Comparison of ENCODE assay signal across 15 cellular contexts in genomic region chr11:128455766-128456165, GRCh38.
DNase-seq lines count a peak whose midpoint lies in the region; ATAC-seq and TF ChIP-seq lines count a peak whose summit lies in the region.
"Had no signal": no experiment of that assay in that cellular context is flagged by ENCODE, and none has a peak within 500 bp of the region (broad histone marks: within the 10 kb centered on the region; RNA-seq: fewer than 3 reads in every experiment).

No MANE protein-coding gene starts in this region.

- H3K4me1 ChIP-seq in gastroesophageal sphincter (peaks cover 8 to 29% (median 12%) of the 10 kb centered on the region in 3 donors), gastrocnemius medialis (peaks cover 11 to 12% of the 10 kb centered on the region in 2 donors), adrenal gland (replicated peaks in 1 of 2) (peaks cover 5 to 10% of the 10 kb centered on the region in 2 donors)
- H3K4me1 ChIP-seq: HAP-1 had no signal

- TF ChIP-seq CTCF in gastroesophageal sphincter (IDR thresholded peaks at IDR 0.05) (no peak), gastrocnemius medialis (IDR thresholded peaks at IDR 0.05 in 4 of 5, conservative IDR thresholded peaks at IDR 0.05 in 1 of 5) (no peak), chondrocyte (IDR thresholded peaks at IDR 0.05) (no peak), adrenal gland (IDR thresholded peaks at IDR 0.05) (no peak)

- H3K36me3 ChIP-seq in gastroesophageal sphincter (peaks cover 0 to 35% of the 10 kb centered on the region in 2 donors), gastrocnemius medialis (no peaks in the 10 kb centered on the region), adrenal gland (replicated peaks in 1 of 2) (peaks cover 0 to 9% of the 10 kb centered on the region in 2 donors)
- H3K36me3 ChIP-seq: HAP-1 had no signal

- H3K27me3 ChIP-seq in gastroesophageal sphincter (no peaks in the 10 kb centered on the region), gastrocnemius medialis (no peaks in the 10 kb centered on the region), adrenal gland (no peaks in the 10 kb centered on the region)
- H3K27me3 ChIP-seq: tibial artery had no signal

- H3K4me3 Mint-ChIP-seq in activated T-cell treated with anti-CD3 and anti-CD28 coated beads, Interleukin-2, amount 50 U/mL, for 24 hours, result no peak overlapping the region
- H3K4me3 Mint-ChIP-seq in T-cell (no peak overlapping the region), chondrocyte (ENCODE audit: unreplicated experiment) (no peak overlapping the region)
- H3K4me3 Mint-ChIP-seq: mesothelial cell of epicardium had no signal

- H3K36me3 Mint-ChIP-seq in activated T-cell treated with anti-CD3 and anti-CD28 coated beads, Interleukin-2, amount 50 U/mL, for 24 hours (ENCODE audit: low read depth), result peaks cover 79% of the 10 kb centered on the region
- peaks cover 44% of the 10 kb centered on the region for H3K36me3 Mint-ChIP-seq in T-cell
- H3K36me3 Mint-ChIP-seq in chondrocyte (ENCODE audit: low read depth), result peaks cover 20% of the 10 kb centered on the region

- CTCF ChIA-PET in T-cell (lab: Charles Lee), result no interaction called here

- H3K4me3 ChIP-seq in gastroesophageal sphincter (no peak overlapping the region), gastrocnemius medialis (no peak overlapping the region), adrenal gland (no peak overlapping the region)
- H3K4me3 ChIP-seq: HAP-1, tibial artery had no signal

- DNase-seq in activated T-cell treated with anti-CD3 and anti-CD28 coated beads, Interleukin-2, amount 50 U/mL, for 24 hours, result no peak
- no peak for DNase-seq in activated T-cell treated with anti-CD3 and anti-CD28 coated beads for 4 hours
- DNase-seq in T-cell, result peak in 1 of 34 experiments; percentile 0
- DNase-seq in gastrocnemius medialis, result peak in 1 of 2 donors; percentile 43
- DNase-seq in chondrocyte (ENCODE audit: low spot score), result no peak
- no peak for DNase-seq in adrenal gland
- DNase-seq: dermis blood vessel endothelial cell; NCI-H526 treated with DMSO at 0.1 percent for 48 hours; RPMI8226; stimulated activated CD4-positive, alpha-beta T cell treated with anti-CD3 and anti-CD28 coated beads, Interleukin-12 subunit alpha, Interleukin-12 subunit beta, amount 100 ng/mL, for 4 hours; tibial artery had no signal

- TF ChIP-seq EP300 in gastroesophageal sphincter (IDR thresholded peaks at IDR 0.05), result no peak

- ATAC-seq in T-cell (replicated peaks in 1 of 4) (no peak), gastroesophageal sphincter (no peak), gastrocnemius medialis (peak; percentile 30 to 39), HG03521 (IDR thresholded peaks at IDR 0.05; ENCODE audit: unreplicated experiment) (no peak)

- in situ Hi-C loops in gastrocnemius medialis (cut with MboI; ENCODE audit: low sequenced_read_pairs in 4 of 4), result no loop called here

- POLR2A ChIA-PET in T-cell (lab: Charles Lee), result interaction anchor here in 1 of 2 donors (0.8 kb wide), 1 partner anchor 9 kb away, joined by 3 read pairs; no protein-coding TSS in a partner anchor

- intact Hi-C loops in gastrocnemius medialis (cut with DNase I; ENCODE audit: low total_unique reads) (no loop called here), adrenal gland (cut with DNase I) (no loop called here)

- H3K27ac ChIP-seq in gastroesophageal sphincter, result peak overlapping the region in 3 of 4 donors; percentile 30 to 36 (median 33)
- peak overlapping the region; percentile 31 to 64 (median 46) for H3K27ac ChIP-seq in gastrocnemius medialis
- H3K27ac ChIP-seq in adrenal gland, result peak overlapping the region in 1 of 5 donors; percentile 40
- H3K27ac ChIP-seq: tibial artery had no signal

- H3K9me3 ChIP-seq in gastroesophageal sphincter (no peaks in the 10 kb centered on the region), gastrocnemius medialis (no peaks in the 10 kb centered on the region), adrenal gland (replicated peaks in 1 of 3) (no peaks in the 10 kb centered on the region)
- H3K9me3 ChIP-seq: HAP-1, tibial artery had no signal

- TF ChIP-seq POLR2A in gastroesophageal sphincter (IDR thresholded peaks at IDR 0.05) (no peak), gastrocnemius medialis (IDR thresholded peaks at IDR 0.05) (no peak), adrenal gland (IDR thresholded peaks at IDR 0.05) (no peak)

- peaks cover 85% of the 10 kb centered on the region for H3K4me1 Mint-ChIP-seq in activated T-cell treated with anti-CD3 and anti-CD28 coated beads, Interleukin-2, amount 50 U/mL, for 24 hours (ENCODE audit: low read depth)
- peaks cover 66 to 79% (median 74%) of the 10 kb centered on the region in 3 donors for H3K4me1 Mint-ChIP-seq in T-cell
- peaks cover 64% of the 10 kb centered on the region for H3K4me1 Mint-ChIP-seq in chondrocyte (ENCODE audit: low read depth)

- no peaks in the 10 kb centered on the region for H3K27me3 Mint-ChIP-seq in activated T-cell treated with anti-CD3 and anti-CD28 coated beads, Interleukin-2, amount 50 U/mL, for 24 hours
- H3K27me3 Mint-ChIP-seq in T-cell, result no peaks in the 10 kb centered on the region
- H3K27me3 Mint-ChIP-seq in chondrocyte (ENCODE audit: low read depth), result no peaks in the 10 kb centered on the region

- no peaks in the 10 kb centered on the region for H3K9me3 Mint-ChIP-seq in activated T-cell treated with anti-CD3 and anti-CD28 coated beads, Interleukin-2, amount 50 U/mL, for 24 hours
- H3K9me3 Mint-ChIP-seq in T-cell, result no peaks in the 10 kb centered on the region
- no peaks in the 10 kb centered on the region for H3K9me3 Mint-ChIP-seq in chondrocyte (ENCODE audit: low read depth)
- H3K9me3 Mint-ChIP-seq: mesothelial cell of epicardium had no signal

- 70 to 87% methylated on average over 5 of the region's 5 CpGs for WGBS in gastroesophageal sphincter (ENCODE audit: low coverage in 1 of 2), 2 donors
- 72 to 87% (median 79%) methylated on average over 5 of the region's 5 CpGs for WGBS in adrenal gland, 4 donors

- H3K27ac Mint-ChIP-seq in activated T-cell treated with anti-CD3 and anti-CD28 coated beads, Interleukin-2, amount 50 U/mL, for 24 hours, result peak overlapping the region; percentile 70
- H3K27ac Mint-ChIP-seq in T-cell (peak overlapping the region; percentile 74 to 90), chondrocyte (ENCODE audit: unreplicated experiment) (no peak overlapping the region)
- H3K27ac Mint-ChIP-seq: mesothelial cell of epicardium had no signal

Comparison
In these comparisons a context has a peak if more than half of its experiments do, and no peak if none do; other contexts are left out.
1. ATAC-seq: peak in gastrocnemius medialis (2 of 2); none in T-cell (0 of 4), gastroesophageal sphincter (single experiment) and HG03521 (single experiment).